In genomic region chr20:38151455-38151854, GRCh38 we compare ENCODE assay signal across 2 cellular contexts.
TF ChIP-seq lines count a peak whose summit lies in the region.

No MANE protein-coding gene starts in this region.

TF ChIP-seq in SK-N-SH, 30 proteins besides CTCF, POLR2A, EP300 and RAD21 (continued from another document):
- TF ChIP-seq TEAD4 (IDR thresholded peaks at IDR 0.05; ENCODE audit: borderline replicate concordance, insufficient read depth) (no peak), MAX (IDR thresholded peaks at IDR 0.05; ENCODE audit: low read depth) (no peak), USF1 (IDR thresholded peaks at IDR 0.05; ENCODE audit: borderline replicate concordance, low read depth) (no peak), ELF1 (IDR thresholded peaks at IDR 0.05) (no peak), GATA2 (CRISPR knock-in tag; IDR thresholded peaks at IDR 0.05) (no peak), YY1 (IDR thresholded peaks at IDR 0.05; ENCODE audit: low read depth) (no peak), NFIC (IDR thresholded peaks at IDR 0.05; ENCODE audit: borderline replicate concordance) (no peak), MXI1 (IDR thresholded peaks at IDR 0.05; ENCODE audit: low read depth, low read length) (no peak), CHD2 (IDR thresholded peaks at IDR 0.05; ENCODE audit: low read length, partially characterized antibody) (no peak), ZBTB33 (IDR thresholded peaks at IDR 0.05; ENCODE audit: borderline replicate concordance, low read depth) (no peak), REST (IDR thresholded peaks at IDR 0.05; ENCODE audit: low read depth, low read length) (no peak)
TF ChIP-seq in SK-N-SH: peak in this region for 0.

TF ChIP-seq in SK-N-SH treated with all-trans-retinoic acid at 6 μM for 48 hours, 23 proteins besides CTCF, POLR2A, EP300 and RAD21 (continued from another document):
- no peak for TF ChIP-seq TSHZ2 (CRISPR knock-in tag; IDR thresholded peaks at IDR 0.05)
- no peak for TF ChIP-seq TOX (CRISPR knock-in tag; IDR thresholded peaks at IDR 0.05; ENCODE audit: borderline replicate concordance)
- no peak for TF ChIP-seq ZFP30 (CRISPR knock-in tag; IDR thresholded peaks at IDR 0.05)
- no peak for TF ChIP-seq ARNTL (CRISPR knock-in tag; IDR thresholded peaks at IDR 0.05; ENCODE audit: borderline replicate concordance, low read depth)
- no peak for TF ChIP-seq PPARA (CRISPR knock-in tag; IDR thresholded peaks at IDR 0.05; ENCODE audit: borderline replicate concordance)
- TF ChIP-seq TCF4 (CRISPR knock-in tag; IDR thresholded peaks at IDR 0.05; ENCODE audit: borderline replicate concordance), result no peak
